In genomic region chr1:9758559-9759121, GRCh38 we compare ENCODE assay signal across 23 cellular contexts.
DNase-seq lines count a peak whose midpoint lies in the region; ATAC-seq, FAIRE-seq and TF ChIP-seq lines count a peak whose summit lies in the region.
"Had no signal": no experiment of that assay in that cellular context is flagged by ENCODE, and none has a peak within 500 bp of the region (broad histone marks: within the 10 kb centered on the region; RNA-seq: fewer than 3 reads in every experiment).

No MANE protein-coding gene starts in this region.

- POLR2A ChIA-PET in A549 (lab: Yijun Ruan, JAX): no interaction called here

- intact Hi-C loops in dorsolateral prefrontal cortex (cut with DNase I) (no loop called here), gastrocnemius medialis (cut with DNase I; ENCODE audit: low total_unique reads) (no loop called here)

- H3K36me3 ChIP-seq in HUES48 (ENCODE audit: control insufficient read depth, insufficient read depth, low read length): peaks cover 13% of the 10 kb centered on the region
- H3K36me3 ChIP-seq in gastrocnemius medialis: no peaks in the 10 kb centered on the region

- H3K4me2 ChIP-seq in A549: no peak overlapping the region

- H3K9me3 ChIP-seq in A549 (no peaks in the 10 kb centered on the region), HUES48 (ENCODE audit: control insufficient read depth, insufficient read depth, low read length) (no peaks in the 10 kb centered on the region), gastrocnemius medialis (no peaks in the 10 kb centered on the region)
- H3K9me3 ChIP-seq: suprapubic skin had no signal

- in situ Hi-C loops in gastrocnemius medialis (cut with MboI; ENCODE audit: low sequenced_read_pairs in 4 of 4): no loop called here

- TF ChIP-seq CTCF in A549 (IDR thresholded peaks at IDR 0.05): no peak
- TF ChIP-seq CTCF in dorsolateral prefrontal cortex (IDR thresholded peaks at IDR 0.05 in 54 of 56, conservative IDR thresholded peaks at IDR 0.05 in 2 of 56; ENCODE audit: low read depth in 1 of 56, partially characterized antibody in 56 of 56): no peak
- no peak for TF ChIP-seq CTCF in gastrocnemius medialis (IDR thresholded peaks at IDR 0.05 in 4 of 5, conservative IDR thresholded peaks at IDR 0.05 in 1 of 5)

- H3K27me3 ChIP-seq in HUES48 (ENCODE audit: control insufficient read depth, insufficient read depth, low read length): no peaks in the 10 kb centered on the region
- H3K27me3 ChIP-seq in dorsolateral prefrontal cortex: no peaks in the 10 kb centered on the region
- H3K27me3 ChIP-seq in gastrocnemius medialis: no peaks in the 10 kb centered on the region
- H3K27me3 ChIP-seq: hepatocyte, suprapubic skin had no signal

- CTCF ChIA-PET in A549 (lab: Yijun Ruan, JAX): no interaction called here

- DNase-seq in A549 (ENCODE audit: low read depth in 1 of 2, low spot score in 1 of 2) (no peak), dorsolateral prefrontal cortex (peak in 1 of 10 donors; percentile 41), midbrain (lab: John Stamatoyannopoulos, UW) (peak; percentile 4), NCI-H1092 treated with DMSO at 0.1 percent for 48 hours (lab: John Stamatoyannopoulos, UW) (no peak), kidney glomerular epithelial cell (lab: John Stamatoyannopoulos, UW) (no peak), gastrocnemius medialis (no peak)
- DNase-seq: activated CD4-positive, alpha-beta T cell treated with anti-CD3 and anti-CD28 coated beads, Interleukin-2, amount 10 ng/mL, durations not matched to agents 7 days and 5 days; activated CD8-positive, alpha-beta memory T cell treated with anti-CD3 and anti-CD28 coated beads, Interleukin-2, amount 50 U/mL, for 4 hours; activated effector memory CD4-positive, alpha-beta T cell treated with anti-CD3 and anti-CD28 coated beads, Interleukin-2, amount 50 U/mL, for 16 hours; amniotic stem cell; CD4-positive, alpha-beta T cell; DMS53; effector CD8-positive, alpha-beta T cell; mesendoderm; NCI-H2029 treated with DMSO at 0.1 percent for 48 hours; NCI-H510A had no signal

- H3K27ac ChIP-seq in A549 (no peak overlapping the region), HUES48 (ENCODE audit: low read depth, low read length) (peak overlapping the region; percentile 20), dorsolateral prefrontal cortex (peak overlapping the region in 49 of 59 donors; percentile 7 to 77 (median 56)), gastrocnemius medialis (peak overlapping the region in 1 of 4 donors; percentile 48)
- H3K27ac ChIP-seq: suprapubic skin had no signal

- H3K4me3 ChIP-seq in A549 (no peak overlapping the region), HUES48 (ENCODE audit: low read depth, low read length) (no peak overlapping the region), dorsolateral prefrontal cortex (peak overlapping the region in 3 of 59 donors; percentile 4 to 13 (median 6)), gastrocnemius medialis (no peak overlapping the region)
- H3K4me3 ChIP-seq: hepatocyte, suprapubic skin had no signal

- H3K9ac ChIP-seq in HUES48 (ENCODE audit: low read depth, low read length): no peak overlapping the region

- TF ChIP-seq EP300 in A549 (IDR thresholded peaks at IDR 0.05): no peak

- FAIRE-seq in A549 (lab: Jason Lieb, UNC): no peak
- FAIRE-seq: GM12892, islet of Langerhans had no signal

- TF ChIP-seq POLR2A in A549 (IDR thresholded peaks at IDR 0.05; ENCODE audit: low read length) (no peak), gastrocnemius medialis (IDR thresholded peaks at IDR 0.05) (no peak)

- H3K4me1 ChIP-seq in A549: no peaks in the 10 kb centered on the region
- H3K4me1 ChIP-seq in HUES48 (ENCODE audit: control insufficient read depth, insufficient read depth, low read length): peaks cover 30% of the 10 kb centered on the region
- peaks cover 6 to 8% of the 10 kb centered on the region in 2 donors for H3K4me1 ChIP-seq in gastrocnemius medialis

- WGBS in A549 (ENCODE audit: missing lambda C conversion rate): 91% methylated on average over 10 of the region's 10 CpGs

- no peak for TF ChIP-seq RAD21 in A549 (conservative IDR thresholded peaks at IDR 0.05 in 1 of 2, IDR thresholded peaks at IDR 0.05 in 1 of 2)

- ATAC-seq in A549 (no peak), HG02588 (IDR thresholded peaks at IDR 0.05; ENCODE audit: unreplicated experiment) (no peak), gastrocnemius medialis (no peak)
- ATAC-seq: natural killer cell treated with Interleukin-12 subunit alpha and Interleukin-12 subunit beta and Interleukin-15 and Interleukin-18, amount 100 ng/mL, for 72 hours had no signal

TF ChIP-seq in A549, 52 proteins besides CTCF, POLR2A, EP300 and RAD21:
- TF ChIP-seq NFE2L2 (conservative IDR thresholded peaks at IDR 0.05; ENCODE audit: low read length) (0 out of 2 replicates have a peak, but pooled peaks have one; percentile 16), SMC3 (IDR thresholded peaks at IDR 0.05) (no peak), NR3C1 (IDR thresholded peaks at IDR 0.05) (no peak), FOSB (CRISPR knock-in tag; IDR thresholded peaks at IDR 0.05) (no peak), HOXB13 (CRISPR knock-in tag; IDR thresholded peaks at IDR 0.05; ENCODE audit: low read depth) (no peak), HOXB5 (CRISPR knock-in tag; IDR thresholded peaks at IDR 0.05) (no peak), ZNF302 (CRISPR knock-in tag; IDR thresholded peaks at IDR 0.05) (no peak)

Comparison
In these comparisons a context has a peak if more than half of its experiments do, and no peak if none do; other contexts are left out.
1. H3K27ac ChIP-seq: peak in HUES48 (single experiment) and dorsolateral prefrontal cortex (49 of 59); none in A549 (0 of 2).